9 cellular contexts compared by ENCODE assay signal in genomic region chr2:172674034-172674967, GRCh38.
A peak's percentile ranks its signal among the peaks of the same experiment; 100 is the strongest.
DNase-seq lines count a peak whose midpoint lies in the region; ATAC-seq and TF ChIP-seq lines count a peak whose summit lies in the region.
"Had no signal": no experiment of that assay in that cellular context is flagged by ENCODE, and none has a peak within 500 bp of the region (broad histone marks: within the 10 kb centered on the region; RNA-seq: fewer than 3 reads in every experiment).

No MANE protein-coding gene starts in this region.

- no peak for TF ChIP-seq EP300 in stomach (IDR thresholded peaks at IDR 0.05)

- TF ChIP-seq POLR2A in adrenal gland (IDR thresholded peaks at IDR 0.05) (no peak), stomach (IDR thresholded peaks at IDR 0.05) (no peak)

- ATAC-seq in HG03460 (IDR thresholded peaks at IDR 0.05; ENCODE audit: unreplicated experiment) (no peak), GM21717 (IDR thresholded peaks at IDR 0.05; ENCODE audit: unreplicated experiment) (no peak), GM18907 (IDR thresholded peaks at IDR 0.05; ENCODE audit: unreplicated experiment) (no peak)

- H3K36me3 ChIP-seq in adrenal gland (replicated peaks in 1 of 2) (no peaks in the 10 kb centered on the region), stomach (no peaks in the 10 kb centered on the region)

- WGBS in adrenal gland, 4 donors: 39 to 52% (median 46%) methylated on average over 25 to 39 of the region's 39 CpGs
- 50 to 61% (median 53%) methylated on average over 38 to 39 of the region's 39 CpGs for WGBS in stomach, 5 donors

- H3K4me3 ChIP-seq in adrenal gland: no peak overlapping the region
- H3K4me3 ChIP-seq in stomach: no peak overlapping the region
- H3K4me3 ChIP-seq: SK-N-MC had no signal

- H3K27me3 ChIP-seq in adrenal gland: no peaks in the 10 kb centered on the region
- H3K27me3 ChIP-seq in stomach: no peaks in the 10 kb centered on the region

- TF ChIP-seq CTCF in adrenal gland (IDR thresholded peaks at IDR 0.05) (peak; percentile 26 to 73 (median 52)), stomach (IDR thresholded peaks at IDR 0.05) (peak in 5 of 7 experiments; percentile 20 to 59 (median 39))

- intact Hi-C loops in adrenal gland (cut with DNase I): loop anchor here in 1 of 2 donors (5.0 kb wide), 1 partner anchor 82 kb away; no protein-coding TSS in a partner anchor
- intact Hi-C loops in stomach (cut with DNase I; ENCODE audit: low total_unique reads): no loop called here

- H3K27ac ChIP-seq in adrenal gland: no peak overlapping the region
- H3K27ac ChIP-seq in stomach: no peak overlapping the region
- H3K27ac ChIP-seq: SK-N-MC had no signal

- peak; percentile 42 for DNase-seq in 8988T
- peak; percentile 51 for DNase-seq in HuH-7 (ENCODE audit: low spot score)
- peak; percentile 37 to 62 (median 47) for DNase-seq in adrenal gland
- peak; percentile 64 for DNase-seq in left kidney (ENCODE audit: low read depth, low spot score)
- DNase-seq in stomach: peak; percentile 60

- H3K9me3 ChIP-seq in adrenal gland (replicated peaks in 1 of 3) (no peaks in the 10 kb centered on the region), stomach (peaks cover 0 to 10% (median 4%) of the 10 kb centered on the region in 4 donors)

- peaks cover 0 to 4% of the 10 kb centered on the region in 2 donors for H3K4me1 ChIP-seq in adrenal gland (replicated peaks in 1 of 2)
- peaks cover 0 to 21% (median 3%) of the 10 kb centered on the region in 4 donors for H3K4me1 ChIP-seq in stomach
